In the genomic region with DNA sequence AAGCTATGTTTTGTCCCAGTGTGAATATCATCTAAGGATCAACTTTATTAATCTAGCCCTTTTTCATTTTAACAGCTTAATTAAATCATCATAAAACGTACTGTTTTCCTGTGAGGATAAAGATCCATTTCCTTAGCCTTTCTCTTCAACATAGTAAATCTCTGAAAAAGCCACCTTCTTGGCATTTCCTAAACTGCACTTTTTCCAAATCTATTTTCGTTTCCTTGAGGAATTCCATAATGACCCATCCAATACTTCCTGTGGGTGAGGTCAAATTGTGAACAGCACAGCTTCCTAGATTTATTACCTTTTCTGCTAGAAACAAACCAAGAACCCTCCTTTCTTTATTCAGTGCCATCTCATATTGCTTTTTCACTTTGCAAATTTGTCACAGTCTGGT, we compare ENCODE assay signal across 36 cellular contexts.
"Had no signal": no experiment of that assay in that cellular context is flagged by ENCODE, and none has a peak within 500 bp of the region (broad histone marks: within the 10 kb centered on the region; RNA-seq: fewer than 3 reads in every experiment).

No MANE protein-coding gene starts in this region.

- ATAC-seq: activated CD4-positive, alpha-beta T cell treated with anti-CD3 and anti-CD28 coated beads for 36 hours; activated CD8-positive, alpha-beta memory T cell treated with anti-CD3 and anti-CD28 coated beads, Interleukin-2, amount 10 ng/mL, durations not matched to agents 7 days and 5 days; activated CD8-positive, alpha-beta T cell treated with anti-CD3 and anti-CD28 coated beads, Interleukin-2, amount 10 ng/mL, durations not matched to agents 7 days and 5 days; activated naive CD4-positive, alpha-beta T cell treated with anti-CD3 and anti-CD28 coated beads, Interleukin-2, amount 50 U/mL, for 72 hours; effector memory CD8-positive, alpha-beta T cell; esophagus mucosa; heart left ventricle; T-helper 17 cell had no signal

- H3K4me1 Mint-ChIP-seq: activated CD4-positive, alpha-beta T cell treated with anti-CD3 and anti-CD28 coated beads for 36 hours; activated CD4-positive, alpha-beta T cell treated with anti-CD3 and anti-CD28 coated beads, Interleukin-2, amount 10 ng/mL, durations not matched to agents 24 days and 14 days; activated CD8-positive, alpha-beta memory T cell treated with anti-CD3 and anti-CD28 coated beads, Interleukin-2, amount 10 ng/mL, durations not matched to agents 7 days and 5 days; activated naive CD4-positive, alpha-beta T cell treated with anti-CD3 and anti-CD28 coated beads, Interleukin-2, amount 10 ng/mL, durations not matched to agents 7 days and 5 days; activated naive CD8-positive, alpha-beta T cell treated with anti-CD3 and anti-CD28 coated beads, Interleukin-2, amount 10 ng/mL, durations not matched to agents 7 days and 5 days; T-helper 17 cell had no signal

- H3K27me3 ChIP-seq: ascending aorta, breast epithelium, cardiac muscle cell, heart left ventricle had no signal

- H3K9me3 ChIP-seq: ascending aorta had no signal

- H3K4me1 ChIP-seq: ascending aorta, breast epithelium, heart left ventricle had no signal

- H3K4me3 ChIP-seq: ascending aorta, breast epithelium, cardiac muscle cell, coronary artery, heart left ventricle had no signal

- DNase-seq: activated CD4-positive, alpha-beta memory T cell treated with anti-CD3 and anti-CD28 coated beads for 36 hours; activated CD4-positive, alpha-beta T cell treated with anti-CD3 and anti-CD28 coated beads for 36 hours; activated CD4-positive, alpha-beta T cell treated with anti-CD3 and anti-CD28 coated beads, Interleukin-2, amount 10 ng/mL, durations not matched to agents 24 days and 14 days; activated CD4-positive, CD25-positive, alpha-beta regulatory T cell; activated CD4-positive, CD25-positive, alpha-beta regulatory T cell treated with anti-CD3 and anti-CD28 coated beads, Interleukin-2, amount 50 U/mL, for 72 hours; activated CD8-positive, alpha-beta memory T cell treated with anti-CD3 and anti-CD28 coated beads, Interleukin-2, amount 10 ng/mL, durations not matched to agents 7 days and 5 days; activated CD8-positive, alpha-beta memory T cell treated with anti-CD3 and anti-CD28 coated beads, Interleukin-2, amount 50 U/mL, for 4 hours; activated CD8-positive, alpha-beta T cell treated with anti-CD3 and anti-CD28 coated beads, Interleukin-2, amount 10 ng/mL, durations not matched to agents 7 days and 5 days; activated effector memory CD4-positive, alpha-beta T cell treated with anti-CD3 and anti-CD28 coated beads, Interleukin-2, amount 50 U/mL, for 16 hours; activated naive CD4-positive, alpha-beta T cell; activated naive CD4-positive, alpha-beta T cell treated with anti-CD3 and anti-CD28 coated beads, Interleukin-2, amount 10 ng/mL, durations not matched to agents 7 days and 5 days; activated naive CD8-positive, alpha-beta T cell treated with anti-CD3 and anti-CD28 coated beads, Interleukin-2, amount 10 ng/mL, durations not matched to agents 7 days and 5 days; activated T-cell treated with anti-CD3 and anti-CD28 coated beads, Interleukin-2, amount 50 U/mL, for 1 hour; activated T-cell treated with anti-CD3 and anti-CD28 coated beads, Interleukin-2, amount 50 U/mL, for 48 hours; central memory CD4-positive, alpha-beta T cell; cerebellar nuclear complex; effector CD4-positive, alpha-beta T cell; effector memory CD8-positive, alpha-beta T cell; foreskin fibroblast; glutamatergic neuron; heart left ventricle; T-helper 1 cell; T-helper 17 cell; T1000 had no signal

- H3K27ac Mint-ChIP-seq: activated CD4-positive, alpha-beta memory T cell treated with anti-CD3 and anti-CD28 coated beads for 36 hours; activated CD4-positive, alpha-beta T cell treated with anti-CD3 and anti-CD28 coated beads for 36 hours; activated CD4-positive, alpha-beta T cell treated with anti-CD3 and anti-CD28 coated beads, Interleukin-2, amount 10 ng/mL, durations not matched to agents 24 days and 14 days; activated CD8-positive, alpha-beta memory T cell treated with anti-CD3 and anti-CD28 coated beads, Interleukin-2, amount 10 ng/mL, durations not matched to agents 7 days and 5 days; activated CD8-positive, alpha-beta T cell treated with anti-CD3 and anti-CD28 coated beads, Interleukin-2, amount 10 ng/mL, durations not matched to agents 7 days and 5 days; activated naive CD4-positive, alpha-beta T cell treated with anti-CD3 and anti-CD28 coated beads, Interleukin-2, amount 10 ng/mL, durations not matched to agents 7 days and 5 days; activated naive CD4-positive, alpha-beta T cell treated with anti-CD3 and anti-CD28 coated beads, Interleukin-2, amount 50 U/mL, for 72 hours; activated naive CD8-positive, alpha-beta T cell treated with anti-CD3 and anti-CD28 coated beads, Interleukin-2, amount 10 ng/mL, durations not matched to agents 7 days and 5 days; activated T-helper 1 cell treated with anti-CD3 and anti-CD28 coated beads, Interleukin-12 subunit alpha, Interleukin-12 subunit beta, Interleukin-2, Interleukin-4 antibody, amounts not matched to agents 30 ng/mL and 10 ng/mL and 1 ng/mL, durations not matched to agents 14 hours and 24 hours and 36 hours; activated T-helper 2 cell treated with anti-CD3 and anti-CD28 coated beads, Interferon-gamma antibody, Interleukin-2, Interleukin-4, amounts not matched to agents 10 μg/mL and 5 μg/mL and 100 μg/mL, durations not matched to agents 14 hours and 24 hours and 36 hours; brain; dendritic cell treated with granulocyte-macrophage colony-stimulating factor and Interleukin-4, amounts not matched to agents 40 ng/mL and 50 ng/mL, for 4 days; effector memory CD8-positive, alpha-beta T cell; T-helper 17 cell; T-helper 2 cell treated with Interferon-gamma antibody and Interleukin-4, amounts not matched to agents 5 μg/mL and 100 μg/mL, for 36 hours had no signal

- H3K36me3 Mint-ChIP-seq: activated CD4-positive, alpha-beta memory T cell treated with anti-CD3 and anti-CD28 coated beads for 36 hours; activated CD8-positive, alpha-beta memory T cell treated with anti-CD3 and anti-CD28 coated beads, Interleukin-2, amount 10 ng/mL, durations not matched to agents 7 days and 5 days; activated naive CD4-positive, alpha-beta T cell treated with anti-CD3 and anti-CD28 coated beads, Interleukin-2, amount 10 ng/mL, durations not matched to agents 7 days and 5 days; activated naive CD8-positive, alpha-beta T cell treated with anti-CD3 and anti-CD28 coated beads, Interleukin-2, amount 10 ng/mL, durations not matched to agents 7 days and 5 days; brain had no signal

- FAIRE-seq: frontal cortex had no signal

- H3K9me3 Mint-ChIP-seq: activated CD4-positive, alpha-beta memory T cell treated with anti-CD3 and anti-CD28 coated beads for 36 hours; activated CD4-positive, alpha-beta T cell treated with anti-CD3 and anti-CD28 coated beads, Interleukin-2, amount 10 ng/mL, durations not matched to agents 24 days and 14 days; activated T-helper 2 cell treated with anti-CD3 and anti-CD28 coated beads, Interferon-gamma antibody, Interleukin-2, Interleukin-4, amounts not matched to agents 10 μg/mL and 5 μg/mL and 100 μg/mL, durations not matched to agents 14 hours and 24 hours and 36 hours; T-helper 2 cell treated with Interferon-gamma antibody and Interleukin-4, amounts not matched to agents 5 μg/mL and 100 μg/mL, for 36 hours had no signal

- H3K4me3 Mint-ChIP-seq: activated CD4-positive, alpha-beta memory T cell treated with anti-CD3 and anti-CD28 coated beads for 36 hours; activated CD4-positive, alpha-beta T cell treated with anti-CD3 and anti-CD28 coated beads for 36 hours; activated CD4-positive, alpha-beta T cell treated with anti-CD3 and anti-CD28 coated beads, Interleukin-2, amount 10 ng/mL, durations not matched to agents 24 days and 14 days; activated CD8-positive, alpha-beta memory T cell treated with anti-CD3 and anti-CD28 coated beads, Interleukin-2, amount 10 ng/mL, durations not matched to agents 7 days and 5 days; activated CD8-positive, alpha-beta T cell treated with anti-CD3 and anti-CD28 coated beads, Interleukin-2, amount 10 ng/mL, durations not matched to agents 7 days and 5 days; activated naive CD4-positive, alpha-beta T cell treated with anti-CD3 and anti-CD28 coated beads, Interleukin-2, amount 10 ng/mL, durations not matched to agents 7 days and 5 days; activated naive CD8-positive, alpha-beta T cell treated with anti-CD3 and anti-CD28 coated beads, Interleukin-2, amount 10 ng/mL, durations not matched to agents 7 days and 5 days; activated T-helper 1 cell treated with anti-CD3 and anti-CD28 coated beads, Interleukin-12 subunit alpha, Interleukin-12 subunit beta, Interleukin-2, Interleukin-4 antibody, amounts not matched to agents 30 ng/mL and 10 ng/mL and 1 ng/mL, durations not matched to agents 14 hours and 24 hours and 36 hours; brain; dendritic cell treated with granulocyte-macrophage colony-stimulating factor and Interleukin-4, amounts not matched to agents 40 ng/mL and 50 ng/mL, for 4 days; effector memory CD8-positive, alpha-beta T cell; T-helper 17 cell; T-helper 2 cell treated with Interferon-gamma antibody and Interleukin-4, amounts not matched to agents 5 μg/mL and 100 μg/mL, for 36 hours had no signal

- H3K36me3 ChIP-seq: ascending aorta, breast epithelium, cardiac muscle cell, heart left ventricle had no signal

- H3K27ac ChIP-seq: ascending aorta, breast epithelium, cardiac muscle cell, coronary artery, heart left ventricle had no signal

- H3K27me3 Mint-ChIP-seq: activated CD4-positive, alpha-beta memory T cell treated with anti-CD3 and anti-CD28 coated beads for 36 hours; activated CD4-positive, alpha-beta T cell treated with anti-CD3 and anti-CD28 coated beads for 36 hours; activated CD4-positive, alpha-beta T cell treated with anti-CD3 and anti-CD28 coated beads, Interleukin-2, amount 10 ng/mL, durations not matched to agents 24 days and 14 days; activated CD8-positive, alpha-beta memory T cell treated with anti-CD3 and anti-CD28 coated beads, Interleukin-2, amount 10 ng/mL, durations not matched to agents 7 days and 5 days; activated naive CD4-positive, alpha-beta T cell treated with anti-CD3 and anti-CD28 coated beads, Interleukin-2, amount 10 ng/mL, durations not matched to agents 7 days and 5 days; activated naive CD8-positive, alpha-beta T cell treated with anti-CD3 and anti-CD28 coated beads, Interleukin-2, amount 10 ng/mL, durations not matched to agents 7 days and 5 days; brain; dendritic cell treated with granulocyte-macrophage colony-stimulating factor and Interleukin-4, amounts not matched to agents 40 ng/mL and 50 ng/mL, for 4 days; effector memory CD8-positive, alpha-beta T cell; T-helper 17 cell had no signal
